In genomic region chr2:71235930-71236587, GRCh38 we compare ENCODE assay signal across 22 cellular contexts. TPM values are rescaled to one million over a fixed set of nuclear protein-coding genes. Genes with fewer than 3 reads are reported as not detected.
DNase-seq lines count a peak whose midpoint lies in the region; ATAC-seq and TF ChIP-seq lines count a peak whose summit lies in the region.
"Had no signal": no experiment of that assay in that cellular context is flagged by ENCODE, and none has a peak within 500 bp of the region (broad histone marks: within the 10 kb centered on the region; RNA-seq: fewer than 3 reads in every experiment).

No MANE protein-coding gene starts in this region.

- no peak overlapping the region for H3K9ac ChIP-seq in neural progenitor cell
- H3K9ac ChIP-seq in GM23248 = no peak overlapping the region
- H3K9ac ChIP-seq: KMS-11 had no signal

- H3K36me3 ChIP-seq in DOHH2 (ENCODE audit: control insufficient read depth, low read length) (no peaks in the 10 kb centered on the region), neural progenitor cell (no peaks in the 10 kb centered on the region), GM23248 (ENCODE audit: low read depth) (no peaks in the 10 kb centered on the region)
- H3K36me3 ChIP-seq: brain microvascular endothelial cell, Peyer's patch, thoracic aorta had no signal

- H3K4me3 Mint-ChIP-seq in T-helper 17 cell (peak overlapping the region; percentile 21), neural progenitor cell (no peak overlapping the region)
- H3K4me3 Mint-ChIP-seq: nephron progenitor cell had no signal

- H3K36me3 Mint-ChIP-seq in T-helper 17 cell (ENCODE audit: low read depth) (peaks cover 2% of the 10 kb centered on the region), neural progenitor cell (peaks cover 2% of the 10 kb centered on the region)

- WGBS in GM23248 (ENCODE audit: low coverage in 1 of 2, low lambda C conversion rate in 2 of 2, missing lambda C conversion rate in 2 of 2), 2 experiments = 30 to 37% methylated on average over 7 of the region's 7 CpGs

- peaks cover 45% of the 10 kb centered on the region for H3K27me3 Mint-ChIP-seq in T-helper 17 cell
- peaks cover 11% of the 10 kb centered on the region for H3K27me3 Mint-ChIP-seq in neural progenitor cell (ENCODE audit: insufficient read depth, low read depth)

- H3K79me2 ChIP-seq in DOHH2 (ENCODE audit: control insufficient read depth, low read length) (no peaks in the 10 kb centered on the region), neural progenitor cell (ENCODE audit: low read depth) (no peaks in the 10 kb centered on the region), GM23248 (ENCODE audit: insufficient read depth) (no peaks in the 10 kb centered on the region)

- H3F3A ChIP-seq in DOHH2 (ENCODE audit: control insufficient read depth, insufficient read depth) = no peaks in the 10 kb centered on the region; the same call in 1 of the 2 replicates
- H3F3A ChIP-seq in neural progenitor cell (ENCODE audit: low read depth) = peaks cover 21% of the 10 kb centered on the region
- no peaks in the 10 kb centered on the region for H3F3A ChIP-seq in GM23248 (ENCODE audit: insufficient read depth)

- peaks cover 2% of the 10 kb centered on the region for H3K27me3 ChIP-seq in DOHH2 (ENCODE audit: control insufficient read depth, low read length)
- no peaks in the 10 kb centered on the region for H3K27me3 ChIP-seq in neural progenitor cell
- peaks cover 19% of the 10 kb centered on the region for H3K27me3 ChIP-seq in GM23248 (replicated peaks; ENCODE audit: insufficient read depth)
- H3K27me3 ChIP-seq: brain microvascular endothelial cell, Peyer's patch had no signal

- peaks cover 12% of the 10 kb centered on the region for H3K9me3 ChIP-seq in DOHH2 (ENCODE audit: control insufficient read depth, insufficient read depth, low read length)
- H3K9me3 ChIP-seq in T-helper 17 cell (ENCODE audit: control insufficient read depth, low read length, poor library complexity, severe bottlenecking) = no peaks in the 10 kb centered on the region
- H3K9me3 ChIP-seq in neural progenitor cell (ENCODE audit: low read depth) = peaks cover 4% of the 10 kb centered on the region
- no peaks in the 10 kb centered on the region for H3K9me3 ChIP-seq in GM23248 (ENCODE audit: low read depth)
- H3K9me3 ChIP-seq: Peyer's patch, thoracic aorta had no signal

- peak overlapping the region; percentile 11; the same call in 1 of the 2 replicates for H3K27ac ChIP-seq in DOHH2 (ENCODE audit: low read depth, low read length)
- H3K27ac ChIP-seq in neural progenitor cell = peak overlapping the region; percentile 46
- H3K27ac ChIP-seq in GM23248 = no peak overlapping the region
- H3K27ac ChIP-seq: brain microvascular endothelial cell, KMS-11, thoracic aorta had no signal

- H4K20me1 ChIP-seq in DOHH2 (ENCODE audit: control insufficient read depth, insufficient read depth, low read depth, low read length) (no peaks in the 10 kb centered on the region), neural progenitor cell (ENCODE audit: low read depth) (no peaks in the 10 kb centered on the region), GM23248 (ENCODE audit: insufficient read depth) (no peaks in the 10 kb centered on the region)

- peak overlapping the region; percentile 41 for H3K4me3 ChIP-seq in DOHH2 (ENCODE audit: low read length)
- no peak overlapping the region for H3K4me3 ChIP-seq in neural progenitor cell
- H3K4me3 ChIP-seq in GM23248 = no peak overlapping the region
- H3K4me3 ChIP-seq: lung, Peyer's patch, thoracic aorta had no signal

- DNase-seq in KBM-7 (peak; percentile 42), T-helper 17 cell (no peak), neural progenitor cell (ENCODE audit: low spot score) (peak; percentile 81), DMS114 treated with DMSO at 0.1 percent for 48 hours (lab: John Stamatoyannopoulos, UW; ENCODE audit: unreplicated experiment) (no peak), H4 (ENCODE audit: low spot score) (no peak), GM23248 (no peak), AG20443 (ENCODE audit: low spot score) (no peak)
- DNase-seq: activated naive CD4-positive, alpha-beta T cell treated with anti-CD3 and anti-CD28 coated beads, Interleukin-2, amount 50 U/mL, for 16 hours; brain microvascular endothelial cell; Calu3; effector memory CD4-positive, alpha-beta T cell; GOT3; NCI-H1436 treated with DMSO at 0.1 percent for 48 hours; NCI-H510A; nephron progenitor cell; stimulated activated CD8-positive, alpha-beta memory T cell treated with anti-CD3 and anti-CD28 coated beads, Interleukin-4, amount 100 ng/mL, for 48 hours had no signal

- H3K27ac Mint-ChIP-seq in T-helper 17 cell (no peak overlapping the region), neural progenitor cell (no peak overlapping the region)

- H3K9me2 ChIP-seq in DOHH2 (replicated peaks; ENCODE audit: control insufficient read depth, low read length) (no peaks in the 10 kb centered on the region), GM23248 (ENCODE audit: insufficient read depth) (no peaks in the 10 kb centered on the region)

- no peak for ATAC-seq in T-helper 17 cell
- ATAC-seq: sciatic nerve had no signal

- TF ChIP-seq CTCF in DOHH2 (IDR thresholded peaks at IDR 0.05; ENCODE audit: low read depth, low read length, poor library complexity, severe bottlenecking) (no peak), neural progenitor cell (IDR thresholded peaks at IDR 0.05) (no peak)

- in situ Hi-C loops in KBM-7 (cut with MboI; ENCODE audit: low pct_unique_long_range_greater_than_20kb, low sequenced_read_pairs) = no loop called here
- in situ Hi-C loops in GM23248 (cut with MboI) = no loop called here

- H3K4me2 ChIP-seq in DOHH2 (ENCODE audit: low read length) = peak overlapping the region; percentile 65
- peak overlapping the region; percentile 31 for H3K4me2 ChIP-seq in neural progenitor cell
- no peak overlapping the region for H3K4me2 ChIP-seq in GM23248 (ENCODE audit: unreplicated experiment)
- H3K4me2 ChIP-seq: KMS-11 had no signal

- peaks cover 15% of the 10 kb centered on the region for H3K9me3 Mint-ChIP-seq in neural progenitor cell

- peaks cover 2% of the 10 kb centered on the region for H3K4me1 Mint-ChIP-seq in T-helper 17 cell
- peaks cover 12% of the 10 kb centered on the region for H3K4me1 Mint-ChIP-seq in neural progenitor cell
- H3K4me1 Mint-ChIP-seq: nephron progenitor cell had no signal

- H3K4me1 ChIP-seq in DOHH2 (ENCODE audit: control insufficient read depth, low read length) (peaks cover 22% of the 10 kb centered on the region), neural progenitor cell (peaks cover 12% of the 10 kb centered on the region), GM23248 (ENCODE audit: insufficient read depth) (no peaks in the 10 kb centered on the region)

- H2AFZ ChIP-seq in neural progenitor cell (replicated peaks) (no peak overlapping the region), GM23248 (no peak overlapping the region)

RNA-seq across cellular contexts. Expression of gene PAIP2B, which starts 9.2 kb away (rescaled TPM):
- total RNA-seq in T-helper 17 cell (1 to 10 TPM; 2.4 to 2.9 TPM), neural progenitor cell (ENCODE audit: low replicate concordance) (12.5 and 17.1 TPM in 2 replicates)
- 1.1 and 1.7 TPM in 2 replicates for total RNA-seq in H4 (2014; rRNA removed; shearing (Covaris generic))
- total RNA-seq in GM23248 (2014; rRNA removed; shearing (Covaris generic)) = under 0.01 TPM in 2 replicates
- 0.10 and 0.11 TPM in 2 replicates for polyA plus RNA-seq in GM23248 (2016; fragmentation: Nextera tagmentation; extraction: Ambion mirVana)

Comparison
In these comparisons a context has a peak if more than half of its experiments do, and no peak if none do; other contexts are left out.
1. DNase-seq: peak in KBM-7 (single experiment) and neural progenitor cell (single experiment); none in T-helper 17 cell (0 of 3), DMS114 treated with DMSO at 0.1 percent for 48 hours (single experiment), H4 (single experiment), GM23248 (single experiment) and AG20443 (single experiment).